ENCODE assay signal across 1 cellular context in the genomic region with DNA sequence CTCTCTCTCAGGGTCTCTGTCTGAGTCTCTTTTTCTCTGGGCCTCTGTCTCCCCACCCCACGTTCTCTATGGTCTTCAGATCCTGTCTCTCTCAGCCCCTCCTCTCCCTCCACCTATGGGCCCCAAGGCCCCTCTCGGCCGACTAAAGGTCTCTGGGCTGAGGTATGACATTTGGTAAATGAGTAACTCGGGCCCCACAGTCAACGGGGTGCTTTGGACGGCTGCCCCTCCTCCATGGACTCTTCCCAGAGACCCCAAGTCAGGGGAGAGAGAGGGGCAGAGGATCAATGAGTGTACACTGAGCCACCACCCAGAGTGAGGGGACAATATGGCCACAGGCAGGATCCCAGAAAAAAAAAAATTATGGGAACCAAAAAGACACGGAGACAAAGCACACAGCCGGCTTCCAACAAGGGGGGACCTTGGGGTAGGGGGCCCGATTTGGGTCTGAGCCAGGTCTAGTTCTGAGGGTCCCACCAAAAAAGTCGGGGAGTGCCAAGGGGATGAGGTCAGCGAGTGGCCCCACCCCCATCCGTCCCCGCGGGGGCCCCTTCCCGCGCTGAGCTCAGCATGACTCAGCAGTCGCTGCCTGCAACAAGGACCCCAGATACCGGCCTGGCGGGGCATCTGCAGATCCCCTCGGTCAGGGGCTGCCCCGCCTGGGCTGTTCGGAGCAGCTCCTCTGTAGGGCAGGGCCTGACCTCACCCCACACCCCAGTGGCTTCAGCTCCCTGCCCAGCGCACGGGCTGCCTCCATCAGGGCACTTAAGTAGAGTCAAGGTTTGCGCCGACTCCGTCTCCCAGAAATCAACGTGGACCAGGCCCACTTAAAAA.
TF ChIP-seq lines count a peak whose summit lies in the region.

No MANE protein-coding gene starts in this region.

TF ChIP-seq in HepG2, 621 proteins besides CTCF, POLR2A, EP300 and RAD21 (continued from another document and continues in another):
- no peak for TF ChIP-seq ZBTB43 (CRISPR knock-in tag; conservative IDR thresholded peaks at IDR 0.05)
- peak; percentile 90 for TF ChIP-seq ASH2L (IDR thresholded peaks at IDR 0.05; ENCODE audit: insufficient read length, low read depth, low read length)
- peak; percentile 59; the same call in 1 of the 2 replicates for TF ChIP-seq KLF11 (CRISPR knock-in tag; IDR thresholded peaks at IDR 0.05)
- no peak for TF ChIP-seq RELA (CRISPR knock-in tag; IDR thresholded peaks at IDR 0.05)
- TF ChIP-seq HES4 (CRISPR knock-in tag; IDR thresholded peaks at IDR 0.05; ENCODE audit: borderline replicate concordance) = 0 out of 2 replicates have a peak, but pooled peaks have one; percentile 54
- no peak for TF ChIP-seq AHDC1 (CRISPR knock-in tag; IDR thresholded peaks at IDR 0.05; ENCODE audit: borderline replicate concordance)
- no peak for TF ChIP-seq ZMYM2 (CRISPR knock-in tag; IDR thresholded peaks at IDR 0.05)
- TF ChIP-seq HNRNPUL1 (IDR thresholded peaks at IDR 0.05; ENCODE audit: low read depth, low read length) = 0 out of 2 replicates have a peak, but pooled peaks have one; percentile 63
- no peak for TF ChIP-seq SIX1 (CRISPR knock-in tag; IDR thresholded peaks at IDR 0.05; ENCODE audit: borderline replicate concordance)
- 0 out of 2 replicates have a peak, but pooled peaks have one; percentile 37 for TF ChIP-seq GPN1 (CRISPR knock-in tag; IDR thresholded peaks at IDR 0.05; ENCODE audit: borderline replicate concordance)
- TF ChIP-seq ZNF75D (CRISPR knock-in tag; IDR thresholded peaks at IDR 0.05; ENCODE audit: borderline replicate concordance) = no peak
- TF ChIP-seq, protein P1, sequence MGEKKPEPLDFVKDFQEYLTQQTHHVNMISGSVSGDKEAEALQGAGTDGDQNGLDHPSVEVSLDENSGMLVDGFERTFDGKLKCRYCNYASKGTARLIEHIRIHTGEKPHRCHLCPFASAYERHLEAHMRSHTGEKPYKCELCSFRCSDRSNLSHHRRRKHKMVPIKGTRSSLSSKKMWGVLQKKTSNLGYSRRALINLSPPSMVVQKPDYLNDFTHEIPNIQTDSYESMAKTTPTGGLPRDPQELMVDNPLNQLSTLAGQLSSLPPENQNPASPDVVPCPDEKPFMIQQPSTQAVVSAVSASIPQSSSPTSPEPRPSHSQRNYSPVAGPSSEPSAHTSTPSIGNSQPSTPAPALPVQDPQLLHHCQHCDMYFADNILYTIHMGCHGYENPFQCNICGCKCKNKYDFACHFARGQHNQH (CRISPR knock-in tag; IDR thresholded peaks at IDR 0.05) = peak; percentile 89
- TF ChIP-seq TRAFD1 (CRISPR knock-in tag; IDR thresholded peaks at IDR 0.05; ENCODE audit: borderline replicate concordance) = no peak; the same call in 1 of the 2 replicates
- TF ChIP-seq, protein P2, sequence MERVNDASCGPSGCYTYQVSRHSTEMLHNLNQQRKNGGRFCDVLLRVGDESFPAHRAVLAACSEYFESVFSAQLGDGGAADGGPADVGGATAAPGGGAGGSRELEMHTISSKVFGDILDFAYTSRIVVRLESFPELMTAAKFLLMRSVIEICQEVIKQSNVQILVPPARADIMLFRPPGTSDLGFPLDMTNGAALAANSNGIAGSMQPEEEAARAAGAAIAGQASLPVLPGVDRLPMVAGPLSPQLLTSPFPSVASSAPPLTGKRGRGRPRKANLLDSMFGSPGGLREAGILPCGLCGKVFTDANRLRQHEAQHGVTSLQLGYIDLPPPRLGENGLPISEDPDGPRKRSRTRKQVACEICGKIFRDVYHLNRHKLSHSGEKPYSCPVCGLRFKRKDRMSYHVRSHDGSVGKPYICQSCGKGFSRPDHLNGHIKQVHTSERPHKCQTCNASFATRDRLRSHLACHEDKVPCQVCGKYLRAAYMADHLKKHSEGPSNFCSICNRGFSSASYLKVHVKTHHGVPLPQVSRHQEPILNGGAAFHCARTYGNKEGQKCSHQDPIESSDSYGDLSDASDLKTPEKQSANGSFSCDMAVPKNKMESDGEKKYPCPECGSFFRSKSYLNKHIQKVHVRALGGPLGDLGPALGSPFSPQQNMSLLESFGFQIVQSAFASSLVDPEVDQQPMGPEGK (CRISPR knock-in tag; IDR thresholded peaks at IDR 0.05) = peak; percentile 95
- TF ChIP-seq SSRP1 (CRISPR knock-in tag; IDR thresholded peaks at IDR 0.05) = no peak; the same call in 1 of the 2 replicates
- TF ChIP-seq ATF1 (CRISPR knock-in tag; IDR thresholded peaks at IDR 0.05) = peak; percentile 54
- TF ChIP-seq TMF1 (CRISPR knock-in tag; IDR thresholded peaks at IDR 0.05; ENCODE audit: low read depth) = 0 out of 2 replicates have a peak, but pooled peaks have one; percentile 78
- no peak for TF ChIP-seq STAT5B (CRISPR knock-in tag; IDR thresholded peaks at IDR 0.05)
- peak; percentile 78; the same call in 1 of the 2 replicates for TF ChIP-seq RFX5 (IDR thresholded peaks at IDR 0.05; ENCODE audit: low read depth, low read length)
- no peak for TF ChIP-seq ZNF343 (CRISPR knock-in tag; IDR thresholded peaks at IDR 0.05)
- no peak for TF ChIP-seq ZNF558 (CRISPR knock-in tag; IDR thresholded peaks at IDR 0.05; ENCODE audit: borderline replicate concordance)
- no peak for TF ChIP-seq SP140L (CRISPR knock-in tag; IDR thresholded peaks at IDR 0.05; ENCODE audit: borderline replicate concordance)
- TF ChIP-seq ZNF772 (CRISPR knock-in tag; IDR thresholded peaks at IDR 0.05) = peak; percentile 69
- TF ChIP-seq HMG20A (CRISPR knock-in tag; IDR thresholded peaks at IDR 0.05; ENCODE audit: borderline replicate concordance) = peak; percentile 23; the same call in 1 of the 2 replicates
- TF ChIP-seq, protein P3, sequence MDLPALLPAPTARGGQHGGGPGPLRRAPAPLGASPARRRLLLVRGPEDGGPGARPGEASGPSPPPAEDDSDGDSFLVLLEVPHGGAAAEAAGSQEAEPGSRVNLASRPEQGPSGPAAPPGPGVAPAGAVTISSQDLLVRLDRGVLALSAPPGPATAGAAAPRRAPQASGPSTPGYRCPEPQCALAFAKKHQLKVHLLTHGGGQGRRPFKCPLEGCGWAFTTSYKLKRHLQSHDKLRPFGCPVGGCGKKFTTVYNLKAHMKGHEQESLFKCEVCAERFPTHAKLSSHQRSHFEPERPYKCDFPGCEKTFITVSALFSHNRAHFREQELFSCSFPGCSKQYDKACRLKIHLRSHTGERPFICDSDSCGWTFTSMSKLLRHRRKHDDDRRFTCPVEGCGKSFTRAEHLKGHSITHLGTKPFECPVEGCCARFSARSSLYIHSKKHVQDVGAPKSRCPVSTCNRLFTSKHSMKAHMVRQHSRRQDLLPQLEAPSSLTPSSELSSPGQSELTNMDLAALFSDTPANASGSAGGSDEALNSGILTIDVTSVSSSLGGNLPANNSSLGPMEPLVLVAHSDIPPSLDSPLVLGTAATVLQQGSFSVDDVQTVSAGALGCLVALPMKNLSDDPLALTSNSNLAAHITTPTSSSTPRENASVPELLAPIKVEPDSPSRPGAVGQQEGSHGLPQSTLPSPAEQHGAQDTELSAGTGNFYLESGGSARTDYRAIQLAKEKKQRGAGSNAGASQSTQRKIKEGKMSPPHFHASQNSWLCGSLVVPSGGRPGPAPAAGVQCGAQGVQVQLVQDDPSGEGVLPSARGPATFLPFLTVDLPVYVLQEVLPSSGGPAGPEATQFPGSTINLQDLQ (CRISPR knock-in tag; IDR thresholded peaks at IDR 0.05) = peak; percentile 68; the same call in 1 of the 2 replicates
- TF ChIP-seq RBM39 (IDR thresholded peaks at IDR 0.05; ENCODE audit: low read depth, low read length, poor library complexity, severe bottlenecking) = peak; percentile 49
- no peak for TF ChIP-seq NCOA5 (CRISPR knock-in tag; IDR thresholded peaks at IDR 0.05)
- TF ChIP-seq ZBTB21 (CRISPR knock-in tag; IDR thresholded peaks at IDR 0.05) = no peak
- peak; percentile 49 for TF ChIP-seq RARA (CRISPR knock-in tag; IDR thresholded peaks at IDR 0.05)
- no peak for TF ChIP-seq RFXAP (CRISPR knock-in tag; IDR thresholded peaks at IDR 0.05; ENCODE audit: borderline replicate concordance)
- TF ChIP-seq PRPF4 (IDR thresholded peaks at IDR 0.05; ENCODE audit: low read depth, low read length, poor library complexity, severe bottlenecking) = no peak
- TF ChIP-seq SRSF1 (optimal IDR thresholded peaks at IDR 0.05; ENCODE audit: low read depth, low read length) = peak; percentile 82
- no peak for TF ChIP-seq ZNF598 (CRISPR knock-in tag; IDR thresholded peaks at IDR 0.05; ENCODE audit: borderline replicate concordance)
- no peak for TF ChIP-seq ZNF30 (CRISPR knock-in tag; IDR thresholded peaks at IDR 0.05)
- TF ChIP-seq ZBTB39 (CRISPR knock-in tag; IDR thresholded peaks at IDR 0.05) = no peak
- TF ChIP-seq CCAR2 (optimal IDR thresholded peaks at IDR 0.05; ENCODE audit: low read depth, low read length) = peak; percentile 96
- TF ChIP-seq MED1 (CRISPR knock-in tag; IDR thresholded peaks at IDR 0.05) = peak; percentile 71
- TF ChIP-seq ZNF839 (CRISPR knock-in tag; IDR thresholded peaks at IDR 0.05; ENCODE audit: borderline replicate concordance) = peak; percentile 84; the same call in 1 of the 2 replicates
- TF ChIP-seq SMYD3 (CRISPR knock-in tag; IDR thresholded peaks at IDR 0.05) = peak; percentile 92; the same call in 1 of the 2 replicates
- TF ChIP-seq, protein P4, sequence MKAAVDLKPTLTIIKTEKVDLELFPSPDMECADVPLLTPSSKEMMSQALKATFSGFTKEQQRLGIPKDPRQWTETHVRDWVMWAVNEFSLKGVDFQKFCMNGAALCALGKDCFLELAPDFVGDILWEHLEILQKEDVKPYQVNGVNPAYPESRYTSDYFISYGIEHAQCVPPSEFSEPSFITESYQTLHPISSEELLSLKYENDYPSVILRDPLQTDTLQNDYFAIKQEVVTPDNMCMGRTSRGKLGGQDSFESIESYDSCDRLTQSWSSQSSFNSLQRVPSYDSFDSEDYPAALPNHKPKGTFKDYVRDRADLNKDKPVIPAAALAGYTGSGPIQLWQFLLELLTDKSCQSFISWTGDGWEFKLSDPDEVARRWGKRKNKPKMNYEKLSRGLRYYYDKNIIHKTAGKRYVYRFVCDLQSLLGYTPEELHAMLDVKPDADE (CRISPR knock-in tag; IDR thresholded peaks at IDR 0.05) = no peak
- no peak for TF ChIP-seq RFXANK (CRISPR knock-in tag; IDR thresholded peaks at IDR 0.05)
